Comparison of ENCODE assay signal across 21 cellular contexts in genomic region chr7:81036871-81037270, GRCh38.
DNase-seq lines count a peak whose midpoint lies in the region; ATAC-seq, FAIRE-seq and TF ChIP-seq lines count a peak whose summit lies in the region.
"Had no signal": no experiment of that assay in that cellular context is flagged by ENCODE, and none has a peak within 500 bp of the region (broad histone marks: within the 10 kb centered on the region; RNA-seq: fewer than 3 reads in every experiment).

No MANE protein-coding gene starts in this region.

- no TSS peak for BruUV-seq in mammary epithelial cell (replicated peaks; lab: Mats Ljungman, UMichigan)

- H4K20me1 ChIP-seq in mammary epithelial cell (ENCODE audit: insufficient read depth, low read length) (no peaks in the 10 kb centered on the region), osteoblast (ENCODE audit: insufficient read depth, low read length) (no peaks in the 10 kb centered on the region)

- no peak overlapping the region for H3K23ac ChIP-seq in neuronal stem cell (ENCODE audit: low read depth, low read length, poor library complexity)

- H3K27ac ChIP-seq in mammary epithelial cell (ENCODE audit: insufficient read depth, low read depth, low read length), result no peak overlapping the region
- no peak overlapping the region for H3K27ac ChIP-seq in breast epithelium
- no peak overlapping the region for H3K27ac ChIP-seq in osteoblast (ENCODE audit: low read depth, low read length)
- H3K27ac ChIP-seq in neuronal stem cell (replicated peaks; ENCODE audit: low read length), result no peak overlapping the region
- H3K27ac ChIP-seq: 22Rv1, A549, C4-2B, GM23248, HL-60 had no signal

- H4K91ac ChIP-seq in neuronal stem cell (ENCODE audit: low read depth, low read length, poor library complexity), result no peak overlapping the region

- H3K4me2 ChIP-seq in mammary epithelial cell (ENCODE audit: insufficient read depth, low read depth, low read length), result no peak overlapping the region
- H3K4me2 ChIP-seq in osteoblast (ENCODE audit: insufficient read depth, low read length), result no peak overlapping the region
- no peak overlapping the region for H3K4me2 ChIP-seq in neuronal stem cell (ENCODE audit: insufficient read depth, low read length, poor library complexity, severe bottlenecking)
- H3K4me2 ChIP-seq: A549 had no signal

- H3K79me1 ChIP-seq in neuronal stem cell (ENCODE audit: low read depth, low read length), result no peaks in the 10 kb centered on the region

- FAIRE-seq in frontal cortex (lab: Jason Lieb, UNC), result peak; percentile 15
- FAIRE-seq: A549, D721Med, H54 had no signal

- H3K9me3 ChIP-seq in mammary epithelial cell (replicated peaks; ENCODE audit: insufficient read depth, low read length) (no peaks in the 10 kb centered on the region), breast epithelium (no peaks in the 10 kb centered on the region), osteoblast (ENCODE audit: low read depth, low read length) (no peaks in the 10 kb centered on the region), neuronal stem cell (replicated peaks in 1 of 2; ENCODE audit: control insufficient read depth in 2 of 2, insufficient read depth in 1 of 2, low read depth in 1 of 2, low read length in 2 of 2) (no peaks in the 10 kb centered on the region)
- H3K9me3 ChIP-seq: A549, Caco-2 had no signal

- intact Hi-C loops in mammary epithelial cell (cut with micrococcal nuclease), result no loop called here
- intact Hi-C loops in breast epithelium (cut with DNase I; ENCODE audit: low total_unique reads), result no loop called here

- dilution Hi-C loops in mammary epithelial cell (cut with HindIII; ENCODE audit: low sequenced_read_pairs), result no loop called here

- no peaks in the 10 kb centered on the region for H3K36me3 ChIP-seq in mammary epithelial cell (ENCODE audit: insufficient read depth, low read length)
- no peaks in the 10 kb centered on the region for H3K36me3 ChIP-seq in breast epithelium
- no peaks in the 10 kb centered on the region for H3K36me3 ChIP-seq in osteoblast (ENCODE audit: insufficient read depth, low read length)
- no peaks in the 10 kb centered on the region for H3K36me3 ChIP-seq in neuronal stem cell (replicated peaks in 1 of 2; ENCODE audit: control insufficient read depth in 2 of 2, insufficient read depth in 2 of 2, low read length in 2 of 2)

- H3K27me3 ChIP-seq in mammary epithelial cell (ENCODE audit: insufficient read depth, low read length), result no peaks in the 10 kb centered on the region
- no peaks in the 10 kb centered on the region for H3K27me3 ChIP-seq in breast epithelium
- H3K27me3 ChIP-seq in osteoblast (ENCODE audit: insufficient read depth, low read length), result no peaks in the 10 kb centered on the region
- H3K27me3 ChIP-seq in neuronal stem cell (ENCODE audit: control insufficient read depth in 3 of 3, insufficient read depth in 3 of 3, low read depth in 1 of 3, low read length in 3 of 3), result no peaks in the 10 kb centered on the region

- no peak overlapping the region for H2BK12ac ChIP-seq in neuronal stem cell (ENCODE audit: low read length)

- no peak overlapping the region for H3K18ac ChIP-seq in neuronal stem cell (ENCODE audit: low read length)

- H3K4me3 ChIP-seq in mammary epithelial cell (replicated peaks in 1 of 3; ENCODE audit: insufficient read depth in 1 of 3, low read depth in 2 of 3, low read length in 3 of 3), result no peak overlapping the region
- no peak overlapping the region for H3K4me3 ChIP-seq in breast epithelium
- no peak overlapping the region for H3K4me3 ChIP-seq in osteoblast (ENCODE audit: insufficient read depth, low read length)
- H3K4me3 ChIP-seq in neuronal stem cell (ENCODE audit: low read length in 2 of 2), result no peak overlapping the region
- H3K4me3 ChIP-seq: A549 had no signal

- no peaks in the 10 kb centered on the region for H3K79me2 ChIP-seq in mammary epithelial cell (ENCODE audit: insufficient read depth, low read length)
- H3K79me2 ChIP-seq in osteoblast (ENCODE audit: insufficient read depth, low read length), result no peaks in the 10 kb centered on the region

- H2BK15ac ChIP-seq in neuronal stem cell (ENCODE audit: low read length), result no peak overlapping the region

- no peak overlapping the region for H3K9ac ChIP-seq in mammary epithelial cell (ENCODE audit: insufficient read depth, low read length)
- H3K9ac ChIP-seq in neuronal stem cell (ENCODE audit: low read depth, low read length, poor library complexity), result no peak overlapping the region

- H4K8ac ChIP-seq in neuronal stem cell (ENCODE audit: low read depth, low read length), result no peak overlapping the region

- H3K27me3 Mint-ChIP-seq in stimulated activated memory B cell treated with anti-CD40 and anti-IgM and Interleukin-4, amounts not matched to agents 10 μg/mL and 1 μg/mL and 100 μg/mL, for 72 hours, result no peaks in the 10 kb centered on the region
- H3K27me3 Mint-ChIP-seq: CD4-positive, alpha-beta T cell had no signal

- no peak overlapping the region for H3K4ac ChIP-seq in neuronal stem cell (ENCODE audit: low read length)

- H2BK120ac ChIP-seq in neuronal stem cell (ENCODE audit: low read depth, low read length), result no peak overlapping the region

- H2AK5ac ChIP-seq in neuronal stem cell (ENCODE audit: low read depth, low read length), result no peak overlapping the region

- H3K27ac Mint-ChIP-seq in stimulated activated memory B cell treated with anti-CD40 and anti-IgM and Interleukin-4, amounts not matched to agents 10 μg/mL and 1 μg/mL and 100 μg/mL, for 72 hours, result no peak overlapping the region
- H3K27ac Mint-ChIP-seq: CD4-positive, alpha-beta T cell had no signal

- TF ChIP-seq CTCF in mammary epithelial cell (conservative IDR thresholded peaks at IDR 0.05 in 1 of 2, IDR thresholded peaks at IDR 0.05 in 1 of 2; ENCODE audit: extremely low read depth in 1 of 2, insufficient read depth in 1 of 2, low read depth in 1 of 2, low read length in 2 of 2) (no peak), breast epithelium (IDR thresholded peaks at IDR 0.05) (no peak), osteoblast (IDR thresholded peaks at IDR 0.05; ENCODE audit: extremely low read depth, low read depth, low read length) (no peak)

- in situ Hi-C loops in mammary epithelial cell (cut with MboI; ENCODE audit: low sequenced_read_pairs in 2 of 2), result no loop called here

- H3K4me1 ChIP-seq in mammary epithelial cell (ENCODE audit: insufficient read depth, low read length), result no peaks in the 10 kb centered on the region
- no peaks in the 10 kb centered on the region for H3K4me1 ChIP-seq in breast epithelium
- H3K4me1 ChIP-seq in osteoblast (ENCODE audit: insufficient read depth, low read length), result no peaks in the 10 kb centered on the region
- no peaks in the 10 kb centered on the region for H3K4me1 ChIP-seq in neuronal stem cell (ENCODE audit: control insufficient read depth in 2 of 2, insufficient read depth in 1 of 2, low read depth in 1 of 2, low read length in 2 of 2)
- H3K4me1 ChIP-seq: A549, Caco-2 had no signal

- H2AFZ ChIP-seq in mammary epithelial cell (ENCODE audit: low read depth, low read length) (no peak overlapping the region), osteoblast (ENCODE audit: low read length) (peak overlapping the region; percentile 56), neuronal stem cell (ENCODE audit: low read length) (no peak overlapping the region)

- ATAC-seq in stimulated activated memory B cell treated with anti-CD40 and anti-IgM and Interleukin-4, amounts not matched to agents 10 μg/mL and 1 μg/mL and 100 μg/mL, for 72 hours, result no peak
- ATAC-seq in HG03469 (IDR thresholded peaks at IDR 0.05; ENCODE audit: unreplicated experiment), result no peak
- ATAC-seq: A549 had no signal

- no peak for TF ChIP-seq POLR2A in breast epithelium (IDR thresholded peaks at IDR 0.05)

- H3K9me3 Mint-ChIP-seq in stimulated activated memory B cell treated with anti-CD40 and anti-IgM and Interleukin-4, amounts not matched to agents 10 μg/mL and 1 μg/mL and 100 μg/mL, for 72 hours, result peaks cover 5% of the 10 kb centered on the region

- H3K4me1 Mint-ChIP-seq in stimulated activated memory B cell treated with anti-CD40 and anti-IgM and Interleukin-4, amounts not matched to agents 10 μg/mL and 1 μg/mL and 100 μg/mL, for 72 hours, result no peaks in the 10 kb centered on the region

- DNase-seq in mammary epithelial cell (peak; percentile 23), breast epithelium (ENCODE audit: low spot score in 2 of 2) (no peak), frontal cortex (ENCODE audit: low spot score in 2 of 2) (no peak), osteoblast (ENCODE audit: insufficient read length, low spot score, missing footprints) (no peak), neuronal stem cell (ENCODE audit: low spot score) (no peak)
- DNase-seq: AML-193; Caco-2; CD4-positive, alpha-beta T cell; DMS153; DMS79; GF-D8; GM23248; HCEC 1CT had no signal

- no peak overlapping the region for H3K14ac ChIP-seq in neuronal stem cell (ENCODE audit: low read length)

- H2BK5ac ChIP-seq in neuronal stem cell (ENCODE audit: low read length), result no peak overlapping the region

- no peaks in the 10 kb centered on the region for H3K36me3 Mint-ChIP-seq in stimulated activated memory B cell treated with anti-CD40 and anti-IgM and Interleukin-4, amounts not matched to agents 10 μg/mL and 1 μg/mL and 100 μg/mL, for 72 hours

- H3K4me3 Mint-ChIP-seq in stimulated activated memory B cell treated with anti-CD40 and anti-IgM and Interleukin-4, amounts not matched to agents 10 μg/mL and 1 μg/mL and 100 μg/mL, for 72 hours, result no peak overlapping the region
- H3K4me3 Mint-ChIP-seq: CD4-positive, alpha-beta T cell had no signal

- CTCF ChIA-PET in mammary epithelial cell (lab: Charles Lee; ENCODE audit: low non-redundant PET), result no interaction called here
